In genomic region chr1:8070381-8070811, GRCh38 we compare ENCODE assay signal across 12 cellular contexts. TPM values are rescaled to one million over a fixed set of nuclear protein-coding genes. Genes with fewer than 3 reads are reported as not detected.
A peak's percentile ranks its signal among the peaks of the same experiment; 100 is the strongest.
DNase-seq lines count a peak whose midpoint lies in the region; ATAC-seq, FAIRE-seq and TF ChIP-seq lines count a peak whose summit lies in the region.
"Had no signal": no experiment of that assay in that cellular context is flagged by ENCODE, and none has a peak within 500 bp of the region (broad histone marks: within the 10 kb centered on the region; RNA-seq: fewer than 3 reads in every experiment).

No MANE protein-coding gene starts in this region.

- no peaks in the 10 kb centered on the region for H4K20me1 ChIP-seq in HepG2 (ENCODE audit: insufficient read depth, low read length)

- 4% methylated on average over 10 of the region's 10 CpGs for WGBS in HepG2 (ENCODE audit: low lambda C conversion rate)
- WGBS in stomach, 5 donors = 12 to 35% (median 22%) methylated on average over 10 of the region's 10 CpGs

- H3K4me3 ChIP-seq in HepG2 (replicated peaks in 1 of 3; ENCODE audit: insufficient read depth in 1 of 3, low read depth in 2 of 3, low read length in 3 of 3) (peak overlapping the region; percentile 4 to 55 (median 14); a peak in 4 of 6 replicates), stomach (no peak overlapping the region)
- H3K4me3 ChIP-seq: tibial artery had no signal

- TF ChIP-seq EP300 in Ishikawa (IDR thresholded peaks at IDR 0.05; ENCODE audit: borderline replicate concordance) = peak; percentile 92
- TF ChIP-seq EP300 in HepG2 (IDR thresholded peaks at IDR 0.05; ENCODE audit: low read depth in 2 of 2, low read length in 2 of 2) = peak in 1 of 2 experiments; percentile 3; a peak in 1 of 4 replicates
- TF ChIP-seq EP300 in HepG2 (CRISPR knock-in tag; IDR thresholded peaks at IDR 0.05; ENCODE audit: borderline replicate concordance) = no peak
- TF ChIP-seq EP300 in stomach (IDR thresholded peaks at IDR 0.05) = no peak

- CTCF ChIA-PET in MCF 10A (lab: Yijun Ruan, JAX) (interaction anchor here (1.0 to 1.4 kb wide), 2 partner anchors 9 to 181 kb away, joined by 3 to 4 read pairs; no protein-coding TSS in a partner anchor), HepG2 (lab: Yijun Ruan, JAX; ENCODE audit: low intra/inter-chr PET ratio, low total read pairs) (no interaction called here)

- TF ChIP-seq POLR2A in HepG2 (IDR thresholded peaks at IDR 0.05; ENCODE audit: insufficient read depth in 1 of 2, low read depth in 2 of 2, low read length in 2 of 2) = peak; percentile 34 to 41; a peak in 2 of 4 replicates
- TF ChIP-seq POLR2A in stomach (IDR thresholded peaks at IDR 0.05) = no peak

- POLR2A ChIA-PET in MCF 10A (lab: Yijun Ruan, JAX) = interaction anchor here (0.7 to 2.9 kb wide), 17 partner anchors 9 to 696 kb away, joined by 3 to 18 read pairs (median 5); no protein-coding TSS in a partner anchor
- POLR2A ChIA-PET in HepG2 (lab: Yijun Ruan, JAX) = interaction anchor here (0.7 to 1.6 kb wide), 6 partner anchors 12 to 85 kb away, joined by 3 to 7 read pairs (median 3); no protein-coding TSS in a partner anchor

- H3K36me3 ChIP-seq in HepG2 (replicated peaks in 1 of 2; ENCODE audit: control insufficient read depth in 1 of 2, insufficient read depth in 2 of 2, low read length in 2 of 2) (no peaks in the 10 kb centered on the region), stomach (no peaks in the 10 kb centered on the region)
- H3K36me3 ChIP-seq: tibial artery had no signal

- H3K36me3 Mint-ChIP-seq in MCF 10A (ENCODE audit: insufficient read depth, unreplicated experiment) = no peaks in the 10 kb centered on the region

- H2AFZ ChIP-seq in HepG2 (ENCODE audit: low read length) = peak overlapping the region; percentile 74

- peak overlapping the region; percentile 73 for H3K27ac ChIP-seq in HepG2 (ENCODE audit: extremely low read length, insufficient read depth, low read length)
- H3K27ac ChIP-seq in stomach = peak overlapping the region; percentile 79 to 88 (median 83)
- H3K27ac ChIP-seq: tibial artery had no signal

- DNase-seq in MCF 10A (ENCODE audit: unreplicated experiment) = no peak
- DNase-seq in HepG2 (ENCODE audit: low spot score) = peak; percentile 66
- DNase-seq in stomach = peak; percentile 73
- no peak for DNase-seq in SK-N-DZ (ENCODE audit: low spot score)
- no peak for DNase-seq in KBM-7
- no peak for DNase-seq in cerebellar nuclear complex (lab: John Stamatoyannopoulos, UW)
- no peak for DNase-seq in T-helper 9 cell
- DNase-seq: MV-4-11, tibial artery had no signal

- FAIRE-seq in HepG2 (lab: Jason Lieb, UNC) = peak; percentile 60
- FAIRE-seq: D721Med had no signal

- ATAC-seq in HepG2 = peak; percentile 49

- no peaks in the 10 kb centered on the region for H3K79me2 ChIP-seq in HepG2 (ENCODE audit: insufficient read depth, low read length)

- H3K4me1 ChIP-seq in HepG2 (ENCODE audit: insufficient read depth, low read length) (peaks cover 39% of the 10 kb centered on the region), stomach (peaks cover 7 to 37% (median 24%) of the 10 kb centered on the region in 4 donors)

- peak overlapping the region; percentile 70 for H3K9ac ChIP-seq in HepG2 (ENCODE audit: insufficient read depth, low read depth, low read length)

- no peaks in the 10 kb centered on the region for H3K27me3 ChIP-seq in HepG2 (ENCODE audit: control insufficient read depth in 1 of 2, insufficient read depth in 2 of 2, low read length in 2 of 2)
- no peaks in the 10 kb centered on the region for H3K27me3 ChIP-seq in stomach
- H3K27me3 ChIP-seq: tibial artery had no signal

- no peaks in the 10 kb centered on the region for H3K27me3 Mint-ChIP-seq in MCF 10A (ENCODE audit: insufficient read depth, unreplicated experiment)

- TF ChIP-seq CTCF in MCF 10A (IDR thresholded peaks at IDR 0.05; ENCODE audit: unreplicated experiment) (no peak), HepG2 (CRISPR knock-in tag; IDR thresholded peaks at IDR 0.05) (no peak), stomach (IDR thresholded peaks at IDR 0.05) (no peak)

- BruUV-seq in MCF 10A (replicated peaks; lab: Mats Ljungman, UMichigan) = no TSS peak
- no TSS peak for BruUV-seq in HepG2 (replicated peaks; lab: Mats Ljungman, UMichigan)

- H3K9me3 ChIP-seq in HepG2 (ENCODE audit: low read length) = no peaks in the 10 kb centered on the region
- no peaks in the 10 kb centered on the region for H3K9me3 ChIP-seq in stomach
- H3K9me3 ChIP-seq: tibial artery had no signal

- peak overlapping the region; percentile 79 for H3K4me2 ChIP-seq in HepG2 (ENCODE audit: low read depth, low read length)

- H3K4me1 Mint-ChIP-seq in MCF 10A (ENCODE audit: insufficient read depth, unreplicated experiment) = peaks cover 31% of the 10 kb centered on the region

- H3K4me3 Mint-ChIP-seq in MCF 10A (ENCODE audit: unreplicated experiment) = no peak overlapping the region
- H3K4me3 Mint-ChIP-seq: T-helper 1 cell treated with Interleukin-12 subunit alpha and Interleukin-12 subunit beta and Interleukin-4 antibody, amounts not matched to agents 30 μg/mL and 1 μg/mL, for 36 hours had no signal

- peak overlapping the region; percentile 97 for H3K27ac Mint-ChIP-seq in MCF 10A (ENCODE audit: low read depth, unreplicated experiment)
- H3K27ac Mint-ChIP-seq: T-helper 1 cell treated with Interleukin-12 subunit alpha and Interleukin-12 subunit beta and Interleukin-4 antibody, amounts not matched to agents 30 μg/mL and 1 μg/mL, for 36 hours had no signal

- H3K9me3 Mint-ChIP-seq in MCF 10A (ENCODE audit: unreplicated experiment) = no peaks in the 10 kb centered on the region
- H3K9me3 Mint-ChIP-seq: T-helper 1 cell treated with Interleukin-12 subunit alpha and Interleukin-12 subunit beta and Interleukin-4 antibody, amounts not matched to agents 30 μg/mL and 1 μg/mL, for 36 hours had no signal

- in situ Hi-C loops in HepG2 (cut with HindIII; ENCODE audit: extremely low pct_ligation_motif_present, low pct_unique_long_range_greater_than_20kb) = no loop called here
- in situ Hi-C loops in KBM-7 (cut with MboI; ENCODE audit: low pct_unique_long_range_greater_than_20kb, low sequenced_read_pairs) = no loop called here

- peak; percentile 34; the same call in 1 of the 2 replicates for TF ChIP-seq RAD21 in Ishikawa (IDR thresholded peaks at IDR 0.05; ENCODE audit: low read depth)
- TF ChIP-seq RAD21 in HepG2 (CRISPR knock-in tag; IDR thresholded peaks at IDR 0.05) = no peak

- intact Hi-C loops in MCF 10A (cut with micrococcal nuclease) = no loop called here
- intact Hi-C loops in HepG2 (cut with micrococcal nuclease; ENCODE audit: unreplicated experiment) = no loop called here
- intact Hi-C loops in stomach (cut with DNase I; ENCODE audit: low total_unique reads) = no loop called here

TF ChIP-seq in Ishikawa, 13 proteins besides CTCF, POLR2A, EP300 and RAD21 (continues in another document):
- peak; percentile 84 for TF ChIP-seq NFIC (IDR thresholded peaks at IDR 0.05)
- no peak for TF ChIP-seq CREB1 (IDR thresholded peaks at IDR 0.05; ENCODE audit: low read depth)

TF ChIP-seq in HepG2, 621 proteins besides CTCF, POLR2A, EP300 and RAD21 (continues in another document):
- TF ChIP-seq ZNF101 (CRISPR knock-in tag; IDR thresholded peaks at IDR 0.05; ENCODE audit: borderline replicate concordance, low read depth) (no peak), HDAC1 (CRISPR knock-in tag; IDR thresholded peaks at IDR 0.05) (peak; percentile 20; the same call in 1 of the 2 replicates), TFAP4 (IDR thresholded peaks at IDR 0.05; ENCODE audit: borderline replicate concordance, low read depth) (peak; percentile 31; the same call in 1 of the 2 replicates), ELF1 (CRISPR knock-in tag; IDR thresholded peaks at IDR 0.05) (0 out of 2 replicates have a peak, but pooled peaks have one; percentile 10), ZNF652 (CRISPR knock-in tag; IDR thresholded peaks at IDR 0.05; ENCODE audit: borderline replicate concordance, low read depth) (peak; percentile 99), ZNF558 (CRISPR knock-in tag; IDR thresholded peaks at IDR 0.05; ENCODE audit: borderline replicate concordance) (no peak)

RNA-seq across cellular contexts. Expression of gene ERRFI1, which starts 44.3 kb away (rescaled TPM):
- total RNA-seq in MCF 10A (2022) (86.4 and 111 TPM in 2 replicates), HepG2 (2016; rRNA removed; fragmentation: Illumina TruSeq; extraction: Trizol) (84.4 and 99.5 TPM in 2 replicates), stomach (100 to 1,000 TPM in 3 of 5 donors, 10 to 100 TPM in 1, 1 to 10 TPM in 1; 3.5 to 201 (median 134) TPM)
- total RNA-seq in HepG2 (2016; cell fraction: cytosol; rRNA removed; fragmentation: Illumina TruSeq; extraction: Trizol; ENCODE audit: low read depth) = 16.2 and 17.9 TPM in 2 replicates
- 83.4 and 92.6 TPM in 2 replicates for total RNA-seq in HepG2 (2016; cell fraction: insoluble cytoplasmic fraction; rRNA removed; fragmentation: Illumina TruSeq; extraction: Trizol)
- total RNA-seq in HepG2 (2016; cell fraction: membrane; rRNA removed; fragmentation: Illumina TruSeq; extraction: Trizol) = 72.5 and 74.8 TPM in 2 replicates
- total RNA-seq in HepG2 (2016; cell fraction: nucleus; rRNA removed; fragmentation: Illumina TruSeq; extraction: Trizol) = 61.8 and 73.3 TPM in 2 replicates
- polyA plus RNA-seq in HepG2 (2011; rRNA removed) (634 and 753 TPM in 2 replicates), stomach (10 to 100 TPM; 31.4 to 47.7 (median 41.4) TPM)
- polyA plus RNA-seq in HepG2 (2011; cell fraction: cytosol; rRNA removed) = 492 and 608 TPM in 2 replicates
- 300 and 467 TPM in 2 replicates for polyA plus RNA-seq in HepG2 (2011; cell fraction: nucleus; rRNA removed)
- polyA plus RNA-seq in HepG2 (2012) = 335 and 494 TPM in 2 replicates
- polyA plus RNA-seq in HepG2 (2016; cell fraction: cytosol; fragmentation: Illumina TruSeq; extraction: Trizol; ENCODE audit: low read depth) = 8.7 and 10.5 TPM in 2 replicates
- 102 and 107 TPM in 2 replicates for polyA plus RNA-seq in HepG2 (2016; cell fraction: insoluble cytoplasmic fraction; fragmentation: Illumina TruSeq; extraction: Trizol; ENCODE audit: low read depth)
- 41.9 and 45.1 TPM in 2 replicates for polyA plus RNA-seq in HepG2 (2016; cell fraction: membrane; fragmentation: Illumina TruSeq; extraction: Trizol; ENCODE audit: low read depth)
- 110 and 117 TPM in 2 replicates for polyA plus RNA-seq in HepG2 (2016; cell fraction: nucleus; fragmentation: Illumina TruSeq; extraction: Trizol; ENCODE audit: insufficient read depth, low read depth)
- 6.9 and 217 TPM in 2 replicates for polyA minus RNA-seq in HepG2 (2011; rRNA and poly(A)+ RNA removed; ENCODE audit: low replicate concordance)
- polyA minus RNA-seq in HepG2 (2011; cell fraction: cytosol; rRNA and poly(A)+ RNA removed) = 288 and 291 TPM in 2 replicates
- 228 and 458 TPM in 2 replicates for polyA minus RNA-seq in HepG2 (2011; cell fraction: nucleus; rRNA and poly(A)+ RNA removed)
- polyA plus RNA-seq in SK-N-DZ (2014; cell fraction: cytosol; rRNA removed) = 6.2 and 6.5 TPM in 2 replicates
- 4.8 and 7.1 TPM in 2 replicates for polyA plus RNA-seq in SK-N-DZ (2014; cell fraction: nucleus; rRNA removed)

Comparison
In these comparisons a context has a peak if more than half of its experiments do, and no peak if none do; other contexts are left out.
1. DNase-seq: peak in HepG2 (single experiment) and stomach (single experiment); none in MCF 10A (single experiment), SK-N-DZ (single experiment), KBM-7 (single experiment), cerebellar nuclear complex (0 of 2) and T-helper 9 cell (single experiment).
2. H3K4me3 ChIP-seq: peak in HepG2 (3 of 3); none in stomach (0 of 4).
3. POLR2A ChIP-seq: peak in HepG2 (2 of 2); none in stomach (0 of 4).